In genomic region chr2:112840068-112840445, GRCh38 we compare ENCODE assay signal across 27 cellular contexts. TPM values are rescaled to one million over a fixed set of nuclear protein-coding genes. Genes with fewer than 3 reads are reported as not detected.
A peak's percentile ranks its signal among the peaks of the same experiment; 100 is the strongest.
DNase-seq lines count a peak whose midpoint lies in the region; ATAC-seq and TF ChIP-seq lines count a peak whose summit lies in the region.
"Had no signal": no experiment of that assay in that cellular context is flagged by ENCODE, and none has a peak within 500 bp of the region (broad histone marks: within the 10 kb centered on the region; RNA-seq: fewer than 3 reads in every experiment).

No MANE protein-coding gene starts in this region.

- ATAC-seq in activated B cell treated with CpG ODN at 0.5 μM for 24 hours (ENCODE audit: low read depth) = no peak
- no peak for ATAC-seq in memory B cell (ENCODE audit: low read depth)
- no peak for ATAC-seq in stimulated activated naive CD8-positive, alpha-beta T cell treated with anti-CD3 and anti-CD28 coated beads, Interleukin-15, Interleukin-2, amounts not matched to agents 100 U/mL and 50 U/mL, for 24 hours
- ATAC-seq: T-cell had no signal

- H3K27me3 ChIP-seq in ACC112 (ENCODE audit: insufficient read depth, low read length) (no peaks in the 10 kb centered on the region), suprapubic skin (peaks cover 9% of the 10 kb centered on the region)
- H3K27me3 ChIP-seq: SJCRH30 had no signal

- H3K9me3 ChIP-seq in suprapubic skin = no peaks in the 10 kb centered on the region
- H3K9me3 ChIP-seq: SJCRH30 had no signal

- H3K36me3 Mint-ChIP-seq in CD14-positive monocyte = peaks cover 6 to 11% of the 10 kb centered on the region in 2 donors
- H3K36me3 Mint-ChIP-seq in activated B cell treated with CpG ODN at 0.5 μM for 24 hours (ENCODE audit: low read depth) = no peaks in the 10 kb centered on the region
- no peaks in the 10 kb centered on the region for H3K36me3 Mint-ChIP-seq in memory B cell
- H3K36me3 Mint-ChIP-seq: CD4-positive, alpha-beta memory T cell; IgD-negative memory B cell; T-cell had no signal

- H3K27ac Mint-ChIP-seq in CD14-positive monocyte (peak overlapping the region; percentile 99 to 100 (median 99)), activated B cell treated with CpG ODN at 0.5 μM for 24 hours (peak overlapping the region; percentile 64), memory B cell (peak overlapping the region; percentile 37)
- H3K27ac Mint-ChIP-seq: CD4-positive, alpha-beta memory T cell; T-cell had no signal

- no peak for TF ChIP-seq EP300 in suprapubic skin (IDR thresholded peaks at IDR 0.05)

- H3K4me1 ChIP-seq in ACC112 (ENCODE audit: control insufficient read depth, insufficient read depth, low read length, unreplicated experiment) (peaks cover 48% of the 10 kb centered on the region), suprapubic skin (no peaks in the 10 kb centered on the region)
- H3K4me1 ChIP-seq: SJCRH30 had no signal

- H2AFZ ChIP-seq in ACC112 (ENCODE audit: low read length, unreplicated experiment) = no peak overlapping the region
- H2AFZ ChIP-seq: PC-9 had no signal

- no peak overlapping the region for H3K4me3 ChIP-seq in ACC112 (ENCODE audit: low read depth, low read length)
- no peak overlapping the region for H3K4me3 ChIP-seq in suprapubic skin
- H3K4me3 ChIP-seq: PC-9, SJCRH30 had no signal

- H3K4me3 Mint-ChIP-seq in CD14-positive monocyte = peak overlapping the region in 1 of 2 donors; percentile 48
- no peak overlapping the region for H3K4me3 Mint-ChIP-seq in activated B cell treated with CpG ODN at 0.5 μM for 24 hours
- H3K4me3 Mint-ChIP-seq in memory B cell = no peak overlapping the region
- H3K4me3 Mint-ChIP-seq: CD4-positive, alpha-beta memory T cell; T-cell had no signal

- DNase-seq in CD14-positive monocyte (ENCODE audit: low spot score) = no peak
- no peak for DNase-seq in activated B cell treated with CpG ODN at 0.5 μM for 24 hours
- no peak for DNase-seq in memory B cell (ENCODE audit: low spot score in 2 of 2)
- DNase-seq in suprapubic skin (ENCODE audit: low spot score in 2 of 2) = no peak
- DNase-seq in NCI-H1417 treated with DMSO at 0.1 percent for 48 hours (lab: John Stamatoyannopoulos, UW) = no peak
- no peak for DNase-seq in stimulated activated naive CD8-positive, alpha-beta T cell treated with anti-CD3 and anti-CD28 coated beads, Interleukin-15, Interleukin-2, amounts not matched to agents 100 U/mL and 50 U/mL, for 24 hours
- DNase-seq in DMS79 (lab: John Stamatoyannopoulos, UW) = no peak
- DNase-seq: CD4-positive, alpha-beta memory T cell; COR-L47; DMS53; NCI-H1048; NCI-H1417; NCI-H1694 treated with DMSO at 0.1 percent for 48 hours; NCI-H2081; NCI-H2171; NCI-H345; NCI-H524; NCI-H774; PC-9; SJCRH30 had no signal

- H3K4me1 Mint-ChIP-seq in CD14-positive monocyte (peaks cover 86% of the 10 kb centered on the region), activated B cell treated with CpG ODN at 0.5 μM for 24 hours (peaks cover 61% of the 10 kb centered on the region), memory B cell (peaks cover 48% of the 10 kb centered on the region)
- H3K4me1 Mint-ChIP-seq: CD4-positive, alpha-beta memory T cell had no signal

- H3K27ac ChIP-seq in ACC112 (ENCODE audit: low read depth, low read length) = peak overlapping the region; percentile 52
- no peak overlapping the region for H3K27ac ChIP-seq in suprapubic skin
- H3K27ac ChIP-seq: HL-60, KMS-11, PC-9, SJCRH30 had no signal

- WGBS in suprapubic skin = 100% methylated on average over 1 of the region's 1 CpG

- peaks cover 4% of the 10 kb centered on the region for H3K79me2 ChIP-seq in ACC112 (ENCODE audit: control insufficient read depth, insufficient read depth, low read length, unreplicated experiment)

- CTCF ChIA-PET in activated B cell treated with CpG ODN at 0.5 μM for 24 hours (lab: Charles Lee) = interaction anchor here (1.1 to 2.5 kb wide), 2 partner anchors 10 to 45 kb away, joined by 3 to 8 read pairs; no protein-coding TSS in a partner anchor

- TF ChIP-seq CTCF in CD14-positive monocyte (IDR thresholded peaks at IDR 0.05) (no peak), activated B cell treated with CpG ODN at 0.5 μM for 24 hours (IDR thresholded peaks at IDR 0.05) (no peak), suprapubic skin (IDR thresholded peaks at IDR 0.05) (no peak)

- H3K36me3 ChIP-seq in ACC112 (ENCODE audit: insufficient read depth, low read length) (no peaks in the 10 kb centered on the region), suprapubic skin (no peaks in the 10 kb centered on the region)
- H3K36me3 ChIP-seq: SJCRH30 had no signal

- H3K9me3 Mint-ChIP-seq in CD14-positive monocyte (no peaks in the 10 kb centered on the region), activated B cell treated with CpG ODN at 0.5 μM for 24 hours (no peaks in the 10 kb centered on the region), memory B cell (no peaks in the 10 kb centered on the region)
- H3K9me3 Mint-ChIP-seq: CD4-positive, alpha-beta memory T cell; IgD-negative memory B cell; T-cell had no signal

- no peak for TF ChIP-seq POLR2A in suprapubic skin (IDR thresholded peaks at IDR 0.05)

- POLR2A ChIA-PET in activated B cell treated with CpG ODN at 0.5 μM for 24 hours (lab: Charles Lee) = interaction anchor here (1.2 to 1.3 kb wide), 3 partner anchors 41 to 90 kb away, joined by 3 to 6 read pairs (median 5); no protein-coding TSS in a partner anchor

- peaks cover 0 to 5% (median 3%) of the 10 kb centered on the region in 3 donors for H3K27me3 Mint-ChIP-seq in CD14-positive monocyte (ENCODE audit: low read depth in 3 of 3)
- H3K27me3 Mint-ChIP-seq in activated B cell treated with CpG ODN at 0.5 μM for 24 hours = no peaks in the 10 kb centered on the region
- no peaks in the 10 kb centered on the region for H3K27me3 Mint-ChIP-seq in memory B cell
- H3K27me3 Mint-ChIP-seq: IgD-negative memory B cell had no signal

- intact Hi-C loops in CD14-positive monocyte (cut with micrococcal nuclease) = loop anchor here in 1 of 2 donors (2.0 kb wide), 2 partner anchors 45 to 47 kb away; no protein-coding TSS in a partner anchor
- intact Hi-C loops in activated B cell treated with CpG ODN at 0.5 μM for 24 hours (cut with micrococcal nuclease) = loop anchor here (2.0 to 5.0 kb wide), 2 partner anchors 58 to 75 kb away; partner anchors contain the start of genes CKAP2L and IL1A

RNA-seq across cellular contexts. Expression of gene IL1B, which starts 3.5 kb away (rescaled TPM):
- 100 to 1,000 TPM in 1 of 2 donors, 10 to 100 TPM in 1; 65.1 to 114 TPM for polyA plus RNA-seq in CD14-positive monocyte
- total RNA-seq in activated B cell treated with CpG ODN at 0.5 μM for 24 hours (0.53 and 0.71 TPM in 2 replicates), suprapubic skin (1 to 10 TPM in 1 of 4 donors, not detected in 3; 1.2 TPM)
- total RNA-seq: A172, Right ventricle myocardium inferior, SJCRH30 had no signal
- polyA plus RNA-seq: CD4-positive, alpha-beta memory T cell; IgD-negative memory B cell had no signal

RNA-seq across cellular contexts. Expression of gene IL1A, which starts 55.8 kb away (rescaled TPM):
- polyA plus RNA-seq in CD14-positive monocyte = under 1 TPM in 1 of 2 donors, not detected in 1; 0.26 TPM
- total RNA-seq in activated B cell treated with CpG ODN at 0.5 μM for 24 hours = 1.4 and 1.9 TPM in 2 replicates
- total RNA-seq in suprapubic skin = 1 to 10 TPM in 1 of 4 donors, under 1 TPM in 2, not detected in 1; 0.49 to 1.1 (median 0.76) TPM
- total RNA-seq: A172, Right ventricle myocardium inferior, SJCRH30 had no signal
- polyA plus RNA-seq: CD4-positive, alpha-beta memory T cell; IgD-negative memory B cell had no signal

Comparison
In these comparisons a context has a peak if more than half of its experiments do, and no peak if none do; other contexts are left out.
1. H3K27ac Mint-ChIP-seq: peak in every context shown above with its lines; median percentile 99 in CD14-positive monocyte; 64 in activated B cell treated with CpG ODN at 0.5 μM for 24 hours; 37 in memory B cell.